ENCODE assay signal across 34 cellular contexts in genomic region chr10:36608866-36609265, GRCh38.
DNase-seq lines count a peak whose midpoint lies in the region; ATAC-seq and TF ChIP-seq lines count a peak whose summit lies in the region.
"Had no signal": no experiment of that assay in that cellular context is flagged by ENCODE, and none has a peak within 500 bp of the region (broad histone marks: within the 10 kb centered on the region; RNA-seq: fewer than 3 reads in every experiment).

No MANE protein-coding gene starts in this region.

- H3K79me2 ChIP-seq in ACC112 (ENCODE audit: control insufficient read depth, insufficient read depth, low read length, unreplicated experiment) = no peaks in the 10 kb centered on the region
- no peaks in the 10 kb centered on the region for H3K79me2 ChIP-seq in mesendoderm (ENCODE audit: control insufficient read depth, insufficient read depth, low read length)

- DNase-seq in RPMI7951 (ENCODE audit: low read depth) = peak; percentile 59
- DNase-seq in choroid plexus epithelial cell (ENCODE audit: low read depth) = peak; percentile 13
- no peak for DNase-seq in mesendoderm
- no peak for DNase-seq in upper lobe of right lung
- DNase-seq in NCI-H146 (lab: John Stamatoyannopoulos, UW) = no peak
- DNase-seq in NCI-H1092 treated with DMSO at 0.1 percent for 48 hours (lab: John Stamatoyannopoulos, UW) = no peak
- DNase-seq: activated CD4-positive, alpha-beta T cell treated with anti-CD3 and anti-CD28 coated beads, Interleukin-2, amount 10 ng/mL, durations not matched to agents 24 days and 14 days; activated CD8-positive, alpha-beta memory T cell treated with anti-CD3 and anti-CD28 coated beads for 24 hours; activated effector memory CD4-positive, alpha-beta T cell treated with Interleukin-2 at 50 U/mL for 16 hours; activated T-cell treated with anti-CD3 and anti-CD28 coated beads, Interleukin-2, amount 50 U/mL, for 1 hour; CD4-positive, alpha-beta memory T cell; central memory CD4-positive, alpha-beta T cell; endodermal cell; H9; hippocampal formation; left cardiac atrium; NCI-H1436; NCI-H345; NCI-H69; pancreas; Peyer's patch; SHP77 treated with DMSO at 0.1 percent for 48 hours; spleen; stimulated activated CD8-positive, alpha-beta memory T cell treated with anti-CD3 and anti-CD28 coated beads, Interleukin-4, amount 100 ng/mL, for 48 hours; T1000; uterus had no signal

- no peaks in the 10 kb centered on the region for H3K79me1 ChIP-seq in mesendoderm (ENCODE audit: low read length)

- no peak overlapping the region for H2BK120ac ChIP-seq in mesendoderm (ENCODE audit: low read depth, low read length)

- H3K4me1 ChIP-seq in ACC112 (ENCODE audit: control insufficient read depth, insufficient read depth, low read length, unreplicated experiment) (peaks cover 28% of the 10 kb centered on the region), mesendoderm (ENCODE audit: control insufficient read depth, low read depth, low read length) (no peaks in the 10 kb centered on the region), upper lobe of right lung (no peaks in the 10 kb centered on the region)
- H3K4me1 ChIP-seq: ascending aorta, gastroesophageal sphincter, pancreas, Peyer's patch, right atrium auricular region, spleen, uterus had no signal

- no peak overlapping the region for H3K56ac ChIP-seq in mesendoderm (ENCODE audit: low read length)

- H3K4ac ChIP-seq in mesendoderm (ENCODE audit: low read depth, low read length) = no peak overlapping the region

- no peak overlapping the region for H4K5ac ChIP-seq in mesendoderm (ENCODE audit: low read length)

- H2BK15ac ChIP-seq in mesendoderm (replicated peaks; ENCODE audit: low read depth) = no peak overlapping the region

- H2BK5ac ChIP-seq in mesendoderm (ENCODE audit: low read length) = no peak overlapping the region

- no peak overlapping the region for H3K9ac ChIP-seq in mesendoderm (ENCODE audit: low read length)

- no peak overlapping the region for H3K4me2 ChIP-seq in mesendoderm (ENCODE audit: low read length)

- H3K9me3 ChIP-seq in upper lobe of right lung = no peaks in the 10 kb centered on the region
- H3K9me3 ChIP-seq: ascending aorta, gastroesophageal sphincter, pancreas, right atrium auricular region, spleen, thoracic aorta, uterus had no signal

- intact Hi-C loops in upper lobe of right lung (cut with DNase I) = no loop called here

- TF ChIP-seq CTCF in choroid plexus epithelial cell (conservative IDR thresholded peaks at IDR 0.05; ENCODE audit: low read depth, low read length) = no peak
- TF ChIP-seq CTCF in upper lobe of right lung (IDR thresholded peaks at IDR 0.05) = no peak

- H3K27me3 ChIP-seq in ACC112 (ENCODE audit: insufficient read depth, low read length) (no peaks in the 10 kb centered on the region), mesendoderm (ENCODE audit: insufficient read depth, low read length, poor library complexity) (no peaks in the 10 kb centered on the region), upper lobe of right lung (no peaks in the 10 kb centered on the region)
- H3K27me3 ChIP-seq: ascending aorta, gastroesophageal sphincter, pancreas, Peyer's patch, right atrium auricular region, spleen, uterus had no signal

- ATAC-seq in upper lobe of right lung (no peak), HG02642 (IDR thresholded peaks at IDR 0.05; ENCODE audit: poor library complexity, unreplicated experiment) (no peak)
- ATAC-seq: esophagus mucosa, gastroesophageal sphincter, left cardiac atrium, pancreas had no signal

- H3K4me3 ChIP-seq in ACC112 (ENCODE audit: low read depth, low read length) = peak overlapping the region; percentile 29; the same call in 1 of the 2 replicates
- no peak overlapping the region for H3K4me3 ChIP-seq in choroid plexus epithelial cell (ENCODE audit: low read depth, low read length)
- no peak overlapping the region for H3K4me3 ChIP-seq in mesendoderm (ENCODE audit: low read length)
- H3K4me3 ChIP-seq in upper lobe of right lung = no peak overlapping the region
- H3K4me3 ChIP-seq: ascending aorta, gastroesophageal sphincter, lung, pancreas, Peyer's patch, right atrium auricular region, spleen, thoracic aorta, uterus had no signal

- peak overlapping the region; percentile 65 for H3K27ac ChIP-seq in ACC112 (ENCODE audit: low read depth, low read length)
- no peak overlapping the region for H3K27ac ChIP-seq in mesendoderm (ENCODE audit: low read depth, low read length)
- no peak overlapping the region for H3K27ac ChIP-seq in upper lobe of right lung
- H3K27ac ChIP-seq: ascending aorta, gastroesophageal sphincter, pancreas, Peyer's patch, right atrium auricular region, spleen, thoracic aorta, uterus had no signal

- H3K36me3 ChIP-seq in ACC112 (ENCODE audit: insufficient read depth, low read length) (no peaks in the 10 kb centered on the region), mesendoderm (ENCODE audit: control insufficient read depth, insufficient read depth, low read length) (no peaks in the 10 kb centered on the region), upper lobe of right lung (no peaks in the 10 kb centered on the region)
- H3K36me3 ChIP-seq: ascending aorta, gastroesophageal sphincter, pancreas, Peyer's patch, right atrium auricular region, spleen, thoracic aorta, uterus had no signal

- H2AK5ac ChIP-seq in mesendoderm (ENCODE audit: low read length) = no peak overlapping the region

- peak overlapping the region; percentile 56 for H4K8ac ChIP-seq in mesendoderm (ENCODE audit: low read depth, low read length)

- no peak overlapping the region for H2AFZ ChIP-seq in ACC112 (ENCODE audit: low read length, unreplicated experiment)

- H3K23ac ChIP-seq in mesendoderm (ENCODE audit: low read length) = no peak overlapping the region

- no peak overlapping the region for H3K18ac ChIP-seq in mesendoderm (ENCODE audit: low read length)

- WGBS in mesendoderm (ENCODE audit: extremely low coverage, insufficient coverage, low lambda C conversion rate) = no CpG with 5 or more reads among the region's 4 CpGs

Comparison
In these comparisons a context has a peak if more than half of its experiments do, and no peak if none do; other contexts are left out.
1. DNase-seq: peak in RPMI7951 (single experiment) and choroid plexus epithelial cell (single experiment); none in mesendoderm (single experiment), upper lobe of right lung (single experiment), NCI-H146 (single experiment) and NCI-H1092 treated with DMSO at 0.1 percent for 48 hours (single experiment).